Comparison of ENCODE assay signal across 8 cellular contexts in genomic region chr3:141308588-141309218, GRCh38. TPM values are rescaled to one million over a fixed set of nuclear protein-coding genes. Genes with fewer than 3 reads are reported as not detected.
DNase-seq lines count a peak whose midpoint lies in the region; ATAC-seq and TF ChIP-seq lines count a peak whose summit lies in the region.

No MANE protein-coding gene starts in this region.

- DNase-seq in NCI-H748 (lab: John Stamatoyannopoulos, UW; ENCODE audit: unreplicated experiment): peak; percentile 82
- no peak for DNase-seq in NCI-H748 treated with DMSO at 0.1 percent for 48 hours (lab: John Stamatoyannopoulos, UW)
- peak; percentile 55 for DNase-seq in NCI-H1930 (lab: John Stamatoyannopoulos, UW)
- peak; percentile 42 for DNase-seq in astrocyte of the spinal cord (ENCODE audit: low read depth, low spot score)
- peak; percentile 67 for DNase-seq in left colon
- DNase-seq in occipital lobe (lab: John Stamatoyannopoulos, UW): no peak

- no peak overlapping the region for H3K4me3 ChIP-seq in astrocyte of the spinal cord (ENCODE audit: low read depth, low read length)

- in situ Hi-C loops in astrocyte of the spinal cord (cut with HindIII; ENCODE audit: low sequenced_read_pairs): no loop called here

- ATAC-seq in left colon (peak; percentile 34), GM19328 (IDR thresholded peaks at IDR 0.05; ENCODE audit: unreplicated experiment) (no peak), GM21786 (IDR thresholded peaks at IDR 0.05; ENCODE audit: unreplicated experiment) (no peak)

- peak; percentile 68 for TF ChIP-seq CTCF in astrocyte of the spinal cord (IDR thresholded peaks at IDR 0.05; ENCODE audit: low read depth, low read length)

- intact Hi-C loops in left colon (cut with DNase I, micrococcal nuclease): loop anchor here in 1 of 2 donors (5.0 to 10.0 kb wide), 2 partner anchors 46 to 254 kb away; no protein-coding TSS in a partner anchor

RNA-seq across cellular contexts. Expression of gene ZBTB38, which starts 59.6 kb away (rescaled TPM):
- 100 to 1,000 TPM; 120 to 143 TPM for total RNA-seq in left colon
- total RNA-seq in occipital lobe: 182 TPM

Comparison
In these comparisons a context has a peak if more than half of its experiments do, and no peak if none do; other contexts are left out.
1. DNase-seq: peak in NCI-H748 (single experiment), NCI-H1930 (2 of 2), astrocyte of the spinal cord (single experiment) and left colon (2 of 2); none in NCI-H748 treated with DMSO at 0.1 percent for 48 hours (single experiment) and occipital lobe (single experiment).